9 cellular contexts compared by ENCODE assay signal in the genomic region with DNA sequence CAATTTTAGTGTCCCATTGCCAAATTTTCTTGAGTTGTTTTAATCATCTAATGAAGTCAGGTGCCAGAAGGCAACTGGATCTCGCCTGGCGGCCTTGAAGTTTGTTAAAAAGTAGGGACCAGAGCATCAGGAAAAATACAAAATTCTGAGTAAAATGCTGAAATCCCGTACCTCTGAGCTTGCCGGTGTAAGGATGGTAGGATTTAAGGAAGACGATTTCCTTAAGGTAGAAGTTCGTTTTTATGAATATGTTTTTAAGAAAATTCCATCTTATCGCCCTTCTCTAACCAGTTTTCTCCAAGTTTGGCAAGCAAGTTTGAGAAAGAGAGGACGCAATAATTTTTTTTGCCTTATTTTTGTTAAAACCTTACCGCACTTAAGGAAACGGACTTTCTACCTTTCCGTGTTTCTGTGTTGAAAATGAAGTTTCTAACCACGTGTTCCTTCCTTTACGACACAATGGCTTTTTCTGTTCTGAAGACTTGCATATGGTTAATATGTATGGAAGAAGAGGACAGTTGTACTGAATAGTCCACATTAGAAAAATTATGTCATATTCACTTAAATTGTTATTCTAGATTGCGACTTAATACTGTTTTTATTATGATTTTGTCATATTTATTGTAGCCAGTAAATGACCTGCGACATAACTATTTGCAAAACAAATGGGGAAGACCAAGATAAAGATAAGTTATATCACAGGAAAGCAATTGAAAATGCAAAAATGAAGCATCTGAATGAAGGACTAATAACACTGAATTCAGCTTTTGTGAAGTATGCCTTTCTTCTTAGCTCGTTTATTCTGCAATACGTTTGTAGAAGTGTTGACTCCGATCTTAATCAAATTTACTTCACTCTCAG. TPM values are rescaled to one million over a fixed set of nuclear protein-coding genes. Genes with fewer than 3 reads are reported as not detected.
DNase-seq lines count a peak whose midpoint lies in the region; ATAC-seq and TF ChIP-seq lines count a peak whose summit lies in the region.
"Had no signal": no experiment of that assay in that cellular context is flagged by ENCODE, and none has a peak within 500 bp of the region (broad histone marks: within the 10 kb centered on the region; RNA-seq: fewer than 3 reads in every experiment).

No MANE protein-coding gene starts in this region.

- H3K27ac Mint-ChIP-seq in activated CD4-positive, alpha-beta T cell treated with anti-CD3 and anti-CD28 coated beads, Interleukin-2, amount 10 ng/mL, durations not matched to agents 7 days and 5 days, result peak overlapping the region; percentile 97
- H3K27ac Mint-ChIP-seq in activated naive CD8-positive, alpha-beta T cell treated with anti-CD3 and anti-CD28 coated beads, Interleukin-2, amount 10 ng/mL, durations not matched to agents 7 days and 5 days, result peak overlapping the region; percentile 99

- H3K9me3 ChIP-seq in thoracic aorta, result no peaks in the 10 kb centered on the region

- no peak for DNase-seq in activated CD4-positive, alpha-beta T cell treated with anti-CD3 and anti-CD28 coated beads, Interleukin-2, amount 10 ng/mL, durations not matched to agents 7 days and 5 days
- no peak for DNase-seq in activated CD4-positive, alpha-beta T cell treated with anti-CD3 and anti-CD28 coated beads, Interleukin-2, amount 50 U/mL, for 48 hours
- no peak for DNase-seq in activated naive CD8-positive, alpha-beta T cell treated with anti-CD3 and anti-CD28 coated beads, Interleukin-2, amount 10 ng/mL, durations not matched to agents 7 days and 5 days
- DNase-seq in kidney epithelial cell (ENCODE audit: low read depth) (no peak), thoracic aorta (ENCODE audit: low spot score) (no peak), cerebellum (ENCODE audit: low spot score) (no peak), NCI-H345 (lab: John Stamatoyannopoulos, UW) (no peak), anterior cingulate cortex (lab: John Stamatoyannopoulos, UW) (no peak)
- DNase-seq: DMS 273 treated with DMSO at 0.1 percent for 48 hours had no signal

- TF ChIP-seq CTCF in kidney epithelial cell (IDR thresholded peaks at IDR 0.05; ENCODE audit: insufficient read depth, low read length, poor library complexity, severe bottlenecking), result no peak
- TF ChIP-seq CTCF in thoracic aorta (IDR thresholded peaks at IDR 0.05), result no peak

- peaks cover 45% of the 10 kb centered on the region for H3K36me3 Mint-ChIP-seq in activated CD4-positive, alpha-beta T cell treated with anti-CD3 and anti-CD28 coated beads, Interleukin-2, amount 10 ng/mL, durations not matched to agents 7 days and 5 days (ENCODE audit: low read depth)
- H3K36me3 Mint-ChIP-seq in activated naive CD8-positive, alpha-beta T cell treated with anti-CD3 and anti-CD28 coated beads, Interleukin-2, amount 10 ng/mL, durations not matched to agents 7 days and 5 days, result peaks cover 37% of the 10 kb centered on the region

- POLR2A ChIA-PET in activated CD4-positive, alpha-beta T cell treated with anti-CD3 and anti-CD28 coated beads, Interleukin-2, amount 10 ng/mL, durations not matched to agents 7 days and 5 days (lab: Charles Lee), result no interaction called here
- POLR2A ChIA-PET in activated naive CD8-positive, alpha-beta T cell treated with anti-CD3 and anti-CD28 coated beads, Interleukin-2, amount 10 ng/mL, durations not matched to agents 7 days and 5 days (lab: Charles Lee), result interaction anchor here (0.8 to 1.6 kb wide), 4 partner anchors 12 to 110 kb away, joined by 3 to 5 read pairs (median 4); no protein-coding TSS in a partner anchor

- peaks cover 0 to 12% of the 10 kb centered on the region in 2 donors for H3K4me1 ChIP-seq in thoracic aorta (ENCODE audit: control insufficient read depth in 1 of 2, low read depth in 2 of 2)

- no peaks in the 10 kb centered on the region for H3K27me3 ChIP-seq in kidney epithelial cell (ENCODE audit: control insufficient read depth, insufficient read depth, low read length)
- H3K27me3 ChIP-seq in thoracic aorta (replicated peaks; ENCODE audit: insufficient read depth), result no peaks in the 10 kb centered on the region

- peaks cover 6% of the 10 kb centered on the region for H3K9me3 Mint-ChIP-seq in activated CD4-positive, alpha-beta T cell treated with anti-CD3 and anti-CD28 coated beads, Interleukin-2, amount 10 ng/mL, durations not matched to agents 7 days and 5 days
- peaks cover 5% of the 10 kb centered on the region for H3K9me3 Mint-ChIP-seq in activated naive CD8-positive, alpha-beta T cell treated with anti-CD3 and anti-CD28 coated beads, Interleukin-2, amount 10 ng/mL, durations not matched to agents 7 days and 5 days

- H3K36me3 ChIP-seq in kidney epithelial cell (ENCODE audit: control insufficient read depth, insufficient read depth, low read length) (no peaks in the 10 kb centered on the region), thoracic aorta (no peaks in the 10 kb centered on the region)

- H3K4me3 ChIP-seq in kidney epithelial cell (ENCODE audit: low read depth, low read length) (peak overlapping the region; percentile 58), thoracic aorta (peak overlapping the region; percentile 79)

- CTCF ChIA-PET in activated CD4-positive, alpha-beta T cell treated with anti-CD3 and anti-CD28 coated beads, Interleukin-2, amount 10 ng/mL, durations not matched to agents 7 days and 5 days (lab: Charles Lee), result interaction anchor here (0.6 to 1.1 kb wide), 2 partner anchors 25 to 50 kb away, joined by 3 to 6 read pairs; no protein-coding TSS in a partner anchor

- peaks cover 48% of the 10 kb centered on the region for H3K4me1 Mint-ChIP-seq in activated CD4-positive, alpha-beta T cell treated with anti-CD3 and anti-CD28 coated beads, Interleukin-2, amount 10 ng/mL, durations not matched to agents 7 days and 5 days
- peaks cover 33% of the 10 kb centered on the region for H3K4me1 Mint-ChIP-seq in activated naive CD8-positive, alpha-beta T cell treated with anti-CD3 and anti-CD28 coated beads, Interleukin-2, amount 10 ng/mL, durations not matched to agents 7 days and 5 days

- H3K27me3 Mint-ChIP-seq in activated CD4-positive, alpha-beta T cell treated with anti-CD3 and anti-CD28 coated beads, Interleukin-2, amount 10 ng/mL, durations not matched to agents 7 days and 5 days, result no peaks in the 10 kb centered on the region
- H3K27me3 Mint-ChIP-seq in activated naive CD8-positive, alpha-beta T cell treated with anti-CD3 and anti-CD28 coated beads, Interleukin-2, amount 10 ng/mL, durations not matched to agents 7 days and 5 days, result no peaks in the 10 kb centered on the region

- peak overlapping the region; percentile 49 to 58 for H3K27ac ChIP-seq in thoracic aorta

- ATAC-seq in activated naive CD8-positive, alpha-beta T cell treated with anti-CD3 and anti-CD28 coated beads, Interleukin-2, amount 10 ng/mL, durations not matched to agents 7 days and 5 days (ENCODE audit: low read depth), result no peak
- no peak for ATAC-seq in thoracic aorta (ENCODE audit: insufficient number of reproducible peaks, low FRiP score, low read depth)

- H3K4me3 Mint-ChIP-seq in activated CD4-positive, alpha-beta T cell treated with anti-CD3 and anti-CD28 coated beads, Interleukin-2, amount 10 ng/mL, durations not matched to agents 7 days and 5 days, result peak overlapping the region; percentile 94
- H3K4me3 Mint-ChIP-seq in activated naive CD8-positive, alpha-beta T cell treated with anti-CD3 and anti-CD28 coated beads, Interleukin-2, amount 10 ng/mL, durations not matched to agents 7 days and 5 days, result peak overlapping the region; percentile 97

RNA-seq across cellular contexts. Expression of gene ATF7IP2, which starts 0.9 kb away (rescaled TPM):
- total RNA-seq in activated CD4-positive, alpha-beta T cell treated with anti-CD3 and anti-CD28 coated beads, Interleukin-2, amount 10 ng/mL, durations not matched to agents 7 days and 5 days, result 10 to 100 TPM; 34.7 to 38.1 TPM
- total RNA-seq in activated naive CD8-positive, alpha-beta T cell treated with anti-CD3 and anti-CD28 coated beads, Interleukin-2, amount 10 ng/mL, durations not matched to agents 7 days and 5 days, result 10 to 100 TPM; 32.9 to 34.0 TPM
- total RNA-seq in kidney epithelial cell (4.6 and 6.5 TPM in 2 replicates), thoracic aorta (10 to 100 TPM in 1 of 2 donors, 1 to 10 TPM in 1; 7.2 to 15.8 TPM), cerebellum (14.6 TPM)
